1 cellular context compared by ENCODE assay signal in genomic region chr10:4141471-4141870, GRCh38.
TF ChIP-seq lines count a peak whose summit lies in the region.

No MANE protein-coding gene starts in this region.

TF ChIP-seq in SK-N-SH, 30 proteins besides CTCF, POLR2A, EP300 and RAD21 (continued from another document):
- TF ChIP-seq REST (IDR thresholded peaks at IDR 0.05; ENCODE audit: low read depth, low read length) (peak; percentile 93), EZH2phosphoT487 (IDR thresholded peaks at IDR 0.05; ENCODE audit: borderline replicate concordance, low read depth) (no peak), NRF1 (IDR thresholded peaks at IDR 0.05; ENCODE audit: low read depth, low read length) (no peak), USF2 (IDR thresholded peaks at IDR 0.05; ENCODE audit: borderline replicate concordance, low read depth, low read length) (no peak), SMC3 (IDR thresholded peaks at IDR 0.05; ENCODE audit: low read depth, low read length) (no peak)
